ENCODE assay signal across 8 cellular contexts in the genomic region with DNA sequence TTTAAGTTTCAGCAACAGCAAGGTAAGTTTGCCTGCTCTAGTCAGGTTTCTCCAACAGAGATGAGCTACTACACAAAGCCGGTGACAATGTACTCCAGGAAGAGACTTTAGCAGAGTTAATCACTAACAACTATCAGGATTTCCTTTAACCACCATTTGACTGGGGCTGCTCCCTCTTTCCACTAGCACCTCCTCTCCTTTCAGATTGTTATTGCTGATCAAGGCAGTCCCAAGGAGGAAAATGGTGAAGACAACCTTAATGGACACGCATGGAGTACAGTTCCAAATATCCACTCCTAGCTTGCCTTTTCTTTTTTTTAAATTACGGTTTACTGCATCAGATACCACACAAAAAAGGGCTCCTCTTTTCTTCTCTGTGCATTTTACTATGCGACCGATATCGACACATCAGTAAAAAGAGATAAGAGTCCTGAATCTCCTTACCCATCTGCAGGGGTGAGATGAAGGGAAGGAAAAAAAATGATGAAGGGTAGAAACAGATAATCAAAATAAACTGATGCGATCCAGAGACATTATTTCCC. TPM values are rescaled to one million over a fixed set of nuclear protein-coding genes. Genes with fewer than 3 reads are reported as not detected.
A peak's percentile ranks its signal among the peaks of the same experiment; 100 is the strongest.
DNase-seq lines count a peak whose midpoint lies in the region; ATAC-seq and TF ChIP-seq lines count a peak whose summit lies in the region.

No MANE protein-coding gene starts in this region.

- TF ChIP-seq EP300 in esophagus muscularis mucosa (IDR thresholded peaks at IDR 0.05) (no peak), neural cell (conservative IDR thresholded peaks at IDR 0.05; ENCODE audit: poor library complexity, severe bottlenecking) (no peak)

- H3K9ac ChIP-seq in neural cell (ENCODE audit: low read length), result peak overlapping the region; percentile 98

- intact Hi-C loops in esophagus muscularis mucosa (cut with DNase I), result no loop called here

- peak overlapping the region; percentile 71 for H3K4me2 ChIP-seq in neural cell (ENCODE audit: low read length)

- peak overlapping the region; percentile 73 for H2AFZ ChIP-seq in neural cell (ENCODE audit: low read depth, low read length)

- H3K27me3 ChIP-seq in esophagus muscularis mucosa (no peaks in the 10 kb centered on the region), neural cell (ENCODE audit: insufficient read depth, low read depth, low read length) (no peaks in the 10 kb centered on the region)

- no peaks in the 10 kb centered on the region for H3F3A ChIP-seq in neural cell (ENCODE audit: insufficient read depth, low read length, poor library complexity, severe bottlenecking)

- ATAC-seq in HG02840 (IDR thresholded peaks at IDR 0.05; ENCODE audit: low FRiP score, unreplicated experiment), result peak; percentile 8
- ATAC-seq in HG03378 (IDR thresholded peaks at IDR 0.05; ENCODE audit: unreplicated experiment), result no peak
- no peak for ATAC-seq in GM18867 (IDR thresholded peaks at IDR 0.05; ENCODE audit: unreplicated experiment)
- no peak for ATAC-seq in HG03095 (IDR thresholded peaks at IDR 0.05; ENCODE audit: unreplicated experiment)

- no peak for TF ChIP-seq CTCF in esophagus muscularis mucosa (IDR thresholded peaks at IDR 0.05)
- peak; percentile 51 for TF ChIP-seq CTCF in neural cell (IDR thresholded peaks at IDR 0.05; ENCODE audit: poor library complexity, severe bottlenecking)

- TF ChIP-seq RAD21 in neural cell (conservative IDR thresholded peaks at IDR 0.05), result peak; percentile 15

- H3K27ac ChIP-seq in esophagus muscularis mucosa (replicated peaks in 1 of 4) (peak overlapping the region; percentile 89 to 96 (median 94)), neural cell (ENCODE audit: low read length) (peak overlapping the region; percentile 100)

- peaks cover 56% of the 10 kb centered on the region for H3K79me2 ChIP-seq in neural cell (replicated peaks; ENCODE audit: insufficient read depth, low read length)

- H3K9me2 ChIP-seq in neural cell (ENCODE audit: insufficient read depth, low read length), result no peaks in the 10 kb centered on the region

- TF ChIP-seq POLR2A in esophagus muscularis mucosa (IDR thresholded peaks at IDR 0.05; ENCODE audit: low read depth), result no peak

- peaks cover 40 to 60% (median 55%) of the 10 kb centered on the region in 4 donors for H3K4me1 ChIP-seq in esophagus muscularis mucosa

- DNase-seq in EH (ENCODE audit: low read depth), result peak; percentile 31
- peak; percentile 25 to 73 for DNase-seq in SW 1271 (lab: John Stamatoyannopoulos, UW)
- no peak for DNase-seq in esophagus muscularis mucosa (ENCODE audit: extremely low spot score)

- H3K36me3 ChIP-seq in esophagus muscularis mucosa, result no peaks in the 10 kb centered on the region
- no peaks in the 10 kb centered on the region for H3K36me3 ChIP-seq in neural cell (ENCODE audit: insufficient read depth, low read length)

- peaks cover 5% of the 10 kb centered on the region for H4K20me1 ChIP-seq in neural cell (ENCODE audit: insufficient read depth)

- H3K4me3 ChIP-seq in esophagus muscularis mucosa (peak overlapping the region; percentile 82 to 93 (median 87)), neural cell (ENCODE audit: low read length) (peak overlapping the region; percentile 81)

- H3K9me3 ChIP-seq in esophagus muscularis mucosa (no peaks in the 10 kb centered on the region), neural cell (ENCODE audit: low read length) (no peaks in the 10 kb centered on the region)

- WGBS in esophagus muscularis mucosa, result 5% methylated on average over 7 of the region's 7 CpGs

TF ChIP-seq in neural cell, 6 proteins besides CTCF, POLR2A, EP300 and RAD21:
- TF ChIP-seq TAF1 (IDR thresholded peaks at IDR 0.05; ENCODE audit: low read depth), result no peak
- TF ChIP-seq REST (IDR thresholded peaks at IDR 0.05; ENCODE audit: borderline replicate concordance), result no peak
- no peak for TF ChIP-seq MXI1 (conservative IDR thresholded peaks at IDR 0.05; ENCODE audit: poor library complexity, severe bottlenecking)
- TF ChIP-seq SMC3 (conservative IDR thresholded peaks at IDR 0.05; ENCODE audit: poor library complexity), result peak; percentile 34
- TF ChIP-seq POLR2AphosphoS5 (IDR thresholded peaks at IDR 0.05), result no peak

RNA-seq across cellular contexts. Expression of gene FAM222B, which starts 30.9 kb away (rescaled TPM):
- total RNA-seq in esophagus muscularis mucosa, result 10 to 100 TPM; 15.9 to 48.1 (median 30.3) TPM
- 1.9 and 6.4 TPM in 2 replicates for polyA plus RNA-seq in neural cell
- polyA minus RNA-seq in neural cell, result 16.8 and 20.3 TPM in 2 replicates

RNA-seq across cellular contexts. Expression of gene ERAL1, which starts 43.2 kb away (rescaled TPM):
- 10 to 100 TPM; 24.5 to 38.0 (median 27.7) TPM for total RNA-seq in esophagus muscularis mucosa
- polyA plus RNA-seq in neural cell, result 24.2 and 31.8 TPM in 2 replicates
- 29.5 and 40.2 TPM in 2 replicates for polyA minus RNA-seq in neural cell
